Comparison of ENCODE assay signal across 2 cellular contexts in genomic region chr6:41471064-41471895, GRCh38.
A peak's percentile ranks its signal among the peaks of the same experiment; 100 is the strongest.
TF ChIP-seq lines count a peak whose summit lies in the region.

No MANE protein-coding gene starts in this region.

TF ChIP-seq in HCT116, 20 proteins besides CTCF, POLR2A, EP300 and RAD21 (continued from another document):
- no peak for TF ChIP-seq SRF (IDR thresholded peaks at IDR 0.05; ENCODE audit: low read depth)
- no peak for TF ChIP-seq CEBPB (IDR thresholded peaks at IDR 0.05; ENCODE audit: low read depth)
- TF ChIP-seq CBX3 (IDR thresholded peaks at IDR 0.05; ENCODE audit: low read depth), result no peak
- no peak for TF ChIP-seq FOSL1 (IDR thresholded peaks at IDR 0.05; ENCODE audit: low read depth)
- TF ChIP-seq ELF1 (IDR thresholded peaks at IDR 0.05; ENCODE audit: borderline replicate concordance, low read depth), result no peak
- no peak for TF ChIP-seq EZH2phosphoT487 (IDR thresholded peaks at IDR 0.05; ENCODE audit: borderline replicate concordance)
- no peak for TF ChIP-seq SIN3A (IDR thresholded peaks at IDR 0.05; ENCODE audit: low read depth)
- TF ChIP-seq, protein P1, sequence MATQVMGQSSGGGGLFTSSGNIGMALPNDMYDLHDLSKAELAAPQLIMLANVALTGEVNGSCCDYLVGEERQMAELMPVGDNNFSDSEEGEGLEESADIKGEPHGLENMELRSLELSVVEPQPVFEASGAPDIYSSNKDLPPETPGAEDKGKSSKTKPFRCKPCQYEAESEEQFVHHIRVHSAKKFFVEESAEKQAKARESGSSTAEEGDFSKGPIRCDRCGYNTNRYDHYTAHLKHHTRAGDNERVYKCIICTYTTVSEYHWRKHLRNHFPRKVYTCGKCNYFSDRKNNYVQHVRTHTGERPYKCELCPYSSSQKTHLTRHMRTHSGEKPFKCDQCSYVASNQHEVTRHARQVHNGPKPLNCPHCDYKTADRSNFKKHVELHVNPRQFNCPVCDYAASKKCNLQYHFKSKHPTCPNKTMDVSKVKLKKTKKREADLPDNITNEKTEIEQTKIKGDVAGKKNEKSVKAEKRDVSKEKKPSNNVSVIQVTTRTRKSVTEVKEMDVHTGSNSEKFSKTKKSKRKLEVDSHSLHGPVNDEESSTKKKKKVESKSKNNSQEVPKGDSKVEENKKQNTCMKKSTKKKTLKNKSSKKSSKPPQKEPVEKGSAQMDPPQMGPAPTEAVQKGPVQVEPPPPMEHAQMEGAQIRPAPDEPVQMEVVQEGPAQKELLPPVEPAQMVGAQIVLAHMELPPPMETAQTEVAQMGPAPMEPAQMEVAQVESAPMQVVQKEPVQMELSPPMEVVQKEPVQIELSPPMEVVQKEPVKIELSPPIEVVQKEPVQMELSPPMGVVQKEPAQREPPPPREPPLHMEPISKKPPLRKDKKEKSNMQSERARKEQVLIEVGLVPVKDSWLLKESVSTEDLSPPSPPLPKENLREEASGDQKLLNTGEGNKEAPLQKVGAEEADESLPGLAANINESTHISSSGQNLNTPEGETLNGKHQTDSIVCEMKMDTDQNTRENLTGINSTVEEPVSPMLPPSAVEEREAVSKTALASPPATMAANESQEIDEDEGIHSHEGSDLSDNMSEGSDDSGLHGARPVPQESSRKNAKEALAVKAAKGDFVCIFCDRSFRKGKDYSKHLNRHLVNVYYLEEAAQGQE (IDR thresholded peaks at IDR 0.05; ENCODE audit: low read depth), result no peak
- TF ChIP-seq POLR2AphosphoS5 (IDR thresholded peaks at IDR 0.05; ENCODE audit: low read depth, low read length), result no peak
- TF ChIP-seq SP1 (IDR thresholded peaks at IDR 0.05; ENCODE audit: low read depth), result no peak
- TF ChIP-seq EGR1 (IDR thresholded peaks at IDR 0.05; ENCODE audit: low read depth), result no peak

TF ChIP-seq in GM12878, 131 proteins besides CTCF, POLR2A, EP300 and RAD21:
- TF ChIP-seq RELB (IDR thresholded peaks at IDR 0.05; ENCODE audit: low read depth), result 0 out of 2 replicates have a peak, but pooled peaks have one; percentile 1
- 0 out of 4 replicates have a peak, but pooled peaks of 1 of the 2 experiments have one; percentile 28 for TF ChIP-seq IKZF2 (IDR thresholded peaks at IDR 0.05)
- peak; percentile 41; the same call in 1 of the 2 replicates for TF ChIP-seq PKNOX1 (IDR thresholded peaks at IDR 0.05)
- no peak for TF ChIP-seq CHD4 (IDR thresholded peaks at IDR 0.05)
- TF ChIP-seq IKZF1 (conservative IDR thresholded peaks at IDR 0.05), result 0 out of 2 replicates have a peak, but pooled peaks have one; percentile 1
- TF ChIP-seq, protein P2, sequence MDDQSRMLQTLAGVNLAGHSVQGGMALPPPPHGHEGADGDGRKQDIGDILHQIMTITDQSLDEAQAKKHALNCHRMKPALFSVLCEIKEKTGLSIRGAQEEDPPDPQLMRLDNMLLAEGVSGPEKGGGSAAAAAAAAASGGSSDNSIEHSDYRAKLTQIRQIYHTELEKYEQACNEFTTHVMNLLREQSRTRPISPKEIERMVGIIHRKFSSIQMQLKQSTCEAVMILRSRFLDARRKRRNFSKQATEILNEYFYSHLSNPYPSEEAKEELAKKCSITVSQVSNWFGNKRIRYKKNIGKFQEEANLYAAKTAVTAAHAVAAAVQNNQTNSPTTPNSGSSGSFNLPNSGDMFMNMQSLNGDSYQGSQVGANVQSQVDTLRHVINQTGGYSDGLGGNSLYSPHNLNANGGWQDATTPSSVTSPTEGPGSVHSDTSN (IDR thresholded peaks at IDR 0.05; ENCODE audit: insufficient replicate concordance, low read depth, low read length), result peak; percentile 11
